Comparison of ENCODE assay signal across 18 cellular contexts in genomic region chr12:56107242-56107641, GRCh38. TPM values are rescaled to one million over a fixed set of nuclear protein-coding genes. Genes with fewer than 3 reads are reported as not detected.
A peak's percentile ranks its signal among the peaks of the same experiment; 100 is the strongest.
DNase-seq lines count a peak whose midpoint lies in the region; ATAC-seq and TF ChIP-seq lines count a peak whose summit lies in the region.
"Had no signal": no experiment of that assay in that cellular context is flagged by ENCODE, and none has a peak within 500 bp of the region (broad histone marks: within the 10 kb centered on the region; RNA-seq: fewer than 3 reads in every experiment).

No MANE protein-coding gene starts in this region.

- H3K27ac Mint-ChIP-seq in activated CD4-positive, alpha-beta T cell treated with anti-CD3 and anti-CD28 coated beads for 36 hours: peak overlapping the region; percentile 86
- H3K27ac Mint-ChIP-seq in activated CD8-positive, alpha-beta T cell treated with anti-CD3 and anti-CD28 coated beads for 36 hours: peak overlapping the region; percentile 77
- peak overlapping the region; percentile 67 for H3K27ac Mint-ChIP-seq in memory B cell
- H3K27ac Mint-ChIP-seq: activated B cell treated with CpG ODN at 0.5 μM for 24 hours; stimulated activated naive B cell treated with anti-CD40 and anti-IgM and Interleukin-4, amounts not matched to agents 10 μg/mL and 1 μg/mL and 100 μg/mL, for 72 hours had no signal

- peak overlapping the region; percentile 20 for H3K4me3 Mint-ChIP-seq in activated CD4-positive, alpha-beta T cell treated with anti-CD3 and anti-CD28 coated beads for 36 hours
- H3K4me3 Mint-ChIP-seq in activated CD8-positive, alpha-beta T cell treated with anti-CD3 and anti-CD28 coated beads for 36 hours: peak overlapping the region; percentile 28
- H3K4me3 Mint-ChIP-seq in memory B cell: no peak overlapping the region
- H3K4me3 Mint-ChIP-seq: stimulated activated naive B cell treated with anti-CD40 and anti-IgM and Interleukin-4, amounts not matched to agents 10 μg/mL and 1 μg/mL and 100 μg/mL, for 72 hours had no signal

- no peaks in the 10 kb centered on the region for H3K27me3 Mint-ChIP-seq in activated CD4-positive, alpha-beta T cell treated with anti-CD3 and anti-CD28 coated beads for 36 hours
- no peaks in the 10 kb centered on the region for H3K27me3 Mint-ChIP-seq in activated CD8-positive, alpha-beta T cell treated with anti-CD3 and anti-CD28 coated beads for 36 hours
- no peaks in the 10 kb centered on the region for H3K27me3 Mint-ChIP-seq in memory B cell
- H3K27me3 Mint-ChIP-seq: activated B cell treated with CpG ODN at 0.5 μM for 24 hours; stimulated activated naive B cell treated with anti-CD40 and anti-IgM and Interleukin-4, amounts not matched to agents 10 μg/mL and 1 μg/mL and 100 μg/mL, for 72 hours had no signal

- no peaks in the 10 kb centered on the region for H3K9me3 Mint-ChIP-seq in activated CD4-positive, alpha-beta T cell treated with anti-CD3 and anti-CD28 coated beads for 36 hours (ENCODE audit: low read depth)
- H3K9me3 Mint-ChIP-seq in activated CD8-positive, alpha-beta T cell treated with anti-CD3 and anti-CD28 coated beads for 36 hours: no peaks in the 10 kb centered on the region
- no peaks in the 10 kb centered on the region for H3K9me3 Mint-ChIP-seq in memory B cell
- H3K9me3 Mint-ChIP-seq: activated B cell treated with CpG ODN at 0.5 μM for 24 hours; stimulated activated naive B cell treated with anti-CD40 and anti-IgM and Interleukin-4, amounts not matched to agents 10 μg/mL and 1 μg/mL and 100 μg/mL, for 72 hours had no signal

- H3K4me1 Mint-ChIP-seq in activated CD4-positive, alpha-beta T cell treated with anti-CD3 and anti-CD28 coated beads for 36 hours: peaks cover 31% of the 10 kb centered on the region
- peaks cover 39% of the 10 kb centered on the region for H3K4me1 Mint-ChIP-seq in activated CD8-positive, alpha-beta T cell treated with anti-CD3 and anti-CD28 coated beads for 36 hours (ENCODE audit: low read depth)
- H3K4me1 Mint-ChIP-seq in memory B cell: peaks cover 20% of the 10 kb centered on the region

- POLR2A ChIA-PET in activated CD4-positive, alpha-beta T cell treated with anti-CD3 and anti-CD28 coated beads for 36 hours (lab: Charles Lee): no interaction called here
- POLR2A ChIA-PET in activated CD8-positive, alpha-beta T cell treated with anti-CD3 and anti-CD28 coated beads for 36 hours (lab: Charles Lee): interaction anchor here (0.6 to 9.1 kb wide), 5 partner anchors 10 to 67 kb away, joined by 3 to 162 read pairs (median 4); partner anchors contain the start of genes RPL41 and ZC3H10

- TF ChIP-seq CTCF in activated CD8-positive, alpha-beta T cell treated with anti-CD3 and anti-CD28 coated beads for 36 hours (IDR thresholded peaks at IDR 0.05): no peak

- peaks cover 71% of the 10 kb centered on the region for H3K36me3 Mint-ChIP-seq in activated CD4-positive, alpha-beta T cell treated with anti-CD3 and anti-CD28 coated beads for 36 hours (ENCODE audit: low read depth)
- H3K36me3 Mint-ChIP-seq in activated CD8-positive, alpha-beta T cell treated with anti-CD3 and anti-CD28 coated beads for 36 hours (ENCODE audit: low read depth): peaks cover 69% of the 10 kb centered on the region
- H3K36me3 Mint-ChIP-seq in memory B cell: peaks cover 15% of the 10 kb centered on the region

- no peak for DNase-seq in activated CD4-positive, alpha-beta T cell treated with anti-CD3 and anti-CD28 coated beads for 36 hours
- no peak for DNase-seq in activated CD4-positive, alpha-beta T cell treated with anti-CD3 and anti-CD28 coated beads, Interleukin-2, amount 50 U/mL, for 1 hour
- DNase-seq in ELF-1 (ENCODE audit: low read depth, low spot score) (peak; percentile 68), memory B cell (ENCODE audit: low spot score in 2 of 2) (no peak), Right ventricle myocardium superior (no peak), H4 (ENCODE audit: low spot score) (no peak)
- no peak for DNase-seq in activated CD8-positive, alpha-beta T cell treated with anti-CD3 and anti-CD28 coated beads for 36 hours
- DNase-seq: activated B cell treated with CpG ODN at 0.5 μM for 24 hours; anterior cingulate cortex; Kasumi-1; left ventricle myocardium superior; NCI-H1436; NCI-H226; NK-92 treated with Interleukin-12 subunit alpha and Interleukin-12 subunit beta, amount 100 ng/mL, for 24 hours; stimulated activated CD4-positive, alpha-beta T cell treated with anti-CD3 and anti-CD28 coated beads, Interleukin-12 subunit alpha, Interleukin-12 subunit beta, amount 100 ng/mL, for 4 hours; stimulated activated naive B cell treated with anti-CD40 and anti-IgM and Interleukin-4, amounts not matched to agents 10 μg/mL and 1 μg/mL and 100 μg/mL, for 72 hours; upper lobe of left lung had no signal

- CTCF ChIA-PET in activated CD4-positive, alpha-beta T cell treated with anti-CD3 and anti-CD28 coated beads for 36 hours (lab: Charles Lee): interaction anchor here (1.2 to 1.8 kb wide), 5 partner anchors 8 to 60 kb away, joined by 3 to 9 read pairs (median 7); partner anchors contain the start of gene ZC3H10
- CTCF ChIA-PET in activated CD8-positive, alpha-beta T cell treated with anti-CD3 and anti-CD28 coated beads for 36 hours (lab: Charles Lee): interaction anchor here (1.0 to 8.1 kb wide), 4 partner anchors 11 to 369 kb away, joined by 3 to 53 read pairs (median 8); partner anchors contain the start of gene ZC3H10

- ATAC-seq in activated CD4-positive, alpha-beta T cell treated with anti-CD3 and anti-CD28 coated beads for 36 hours: no peak
- ATAC-seq in activated CD8-positive, alpha-beta T cell treated with anti-CD3 and anti-CD28 coated beads for 36 hours: no peak
- no peak for ATAC-seq in memory B cell (ENCODE audit: low read depth)
- ATAC-seq in Right ventricle myocardium superior (ENCODE audit: poor library complexity): no peak
- no peak for ATAC-seq in GM18870 (IDR thresholded peaks at IDR 0.05; ENCODE audit: unreplicated experiment)
- ATAC-seq: left ventricle myocardium superior; stimulated activated naive B cell treated with anti-CD40 and anti-IgM and Interleukin-4, amounts not matched to agents 10 μg/mL and 1 μg/mL and 100 μg/mL, for 72 hours had no signal

- intact Hi-C loops in activated CD4-positive, alpha-beta T cell treated with anti-CD3 and anti-CD28 coated beads for 36 hours (cut with DNase I, micrococcal nuclease): no loop called here
- intact Hi-C loops in activated CD8-positive, alpha-beta T cell treated with anti-CD3 and anti-CD28 coated beads for 36 hours (cut with micrococcal nuclease): no loop called here
- intact Hi-C loops in Right ventricle myocardium superior (cut with DNase I): no loop called here

RNA-seq across cellular contexts. Expression of gene PA2G4, which starts 2.9 kb away (rescaled TPM):
- total RNA-seq in activated CD4-positive, alpha-beta T cell treated with anti-CD3 and anti-CD28 coated beads for 36 hours: 100 to 1,000 TPM; 446 to 695 TPM
- 100 to 1,000 TPM; 447 to 455 TPM for total RNA-seq in activated CD8-positive, alpha-beta T cell treated with anti-CD3 and anti-CD28 coated beads for 36 hours
- 68.0 TPM for total RNA-seq in Right ventricle myocardium superior
- total RNA-seq in H4 (2014; rRNA removed; shearing (Covaris generic)): 203 and 227 TPM in 2 replicates

RNA-seq across cellular contexts. Expression of gene RPL41, which starts 9.2 kb away (rescaled TPM):
- 1,000 to 10,000 TPM; 5,101 to 9,949 TPM for total RNA-seq in activated CD4-positive, alpha-beta T cell treated with anti-CD3 and anti-CD28 coated beads for 36 hours
- total RNA-seq in activated CD8-positive, alpha-beta T cell treated with anti-CD3 and anti-CD28 coated beads for 36 hours: 1,000 to 10,000 TPM; 5,401 to 5,452 TPM
- 1,888 TPM for total RNA-seq in Right ventricle myocardium superior
- 3,847 and 4,326 TPM in 2 replicates for total RNA-seq in H4 (2014; rRNA removed; shearing (Covaris generic))

RNA-seq across cellular contexts. Expression of gene ZC3H10, which starts 10.8 kb away (rescaled TPM):
- 1 to 10 TPM; 6.4 to 6.5 TPM for total RNA-seq in activated CD4-positive, alpha-beta T cell treated with anti-CD3 and anti-CD28 coated beads for 36 hours
- 1 to 10 TPM; 6.8 to 7.2 TPM for total RNA-seq in activated CD8-positive, alpha-beta T cell treated with anti-CD3 and anti-CD28 coated beads for 36 hours
- 5.8 TPM for total RNA-seq in Right ventricle myocardium superior
- total RNA-seq in H4 (2014; rRNA removed; shearing (Covaris generic)): 1.9 and 2.4 TPM in 2 replicates

RNA-seq across cellular contexts. Expression of gene ESYT1, which starts 20.8 kb away (rescaled TPM):
- 100 to 1,000 TPM; 132 to 160 TPM for total RNA-seq in activated CD4-positive, alpha-beta T cell treated with anti-CD3 and anti-CD28 coated beads for 36 hours
- 100 to 1,000 TPM; 154 to 160 TPM for total RNA-seq in activated CD8-positive, alpha-beta T cell treated with anti-CD3 and anti-CD28 coated beads for 36 hours
- 27.0 TPM for total RNA-seq in Right ventricle myocardium superior
- 62.9 and 80.8 TPM in 2 replicates for total RNA-seq in H4 (2014; rRNA removed; shearing (Covaris generic))

RNA-seq across cellular contexts. Expression of gene ERBB3, which starts 27.3 kb away (rescaled TPM):
- total RNA-seq in activated CD4-positive, alpha-beta T cell treated with anti-CD3 and anti-CD28 coated beads for 36 hours: under 1 TPM; 0.32 to 0.57 TPM
- under 1 TPM; 0.98 to 0.99 TPM for total RNA-seq in activated CD8-positive, alpha-beta T cell treated with anti-CD3 and anti-CD28 coated beads for 36 hours
- total RNA-seq in Right ventricle myocardium superior: 4.8 TPM
- total RNA-seq in H4 (2014; rRNA removed; shearing (Covaris generic)): 0.31 and 0.45 TPM in 2 replicates
- total RNA-seq: activated B cell treated with CpG ODN at 0.5 μM for 24 hours had no signal
